ENCODE assay signal across 1 cellular context in genomic region chr1:228006793-228007053, GRCh38.
TF ChIP-seq lines count a peak whose summit lies in the region.

WNT3A (plus strand) TSS chr1:228006998; CDS start chr1:228007129, 131 bp downstream.

TF ChIP-seq in A549, 52 proteins besides CTCF, POLR2A, EP300 and RAD21 (continued from another document):
- TF ChIP-seq FOSL2 (IDR thresholded peaks at IDR 0.05) (no peak), FOSL2 (CRISPR knock-in tag; IDR thresholded peaks at IDR 0.05) (no peak), NPAS2 (CRISPR knock-in tag; IDR thresholded peaks at IDR 0.05; ENCODE audit: borderline replicate concordance) (no peak), MYC (IDR thresholded peaks at IDR 0.05; ENCODE audit: borderline replicate concordance, low read length) (no peak), RARB (CRISPR knock-in tag; IDR thresholded peaks at IDR 0.05) (no peak)
